In the genomic region with DNA sequence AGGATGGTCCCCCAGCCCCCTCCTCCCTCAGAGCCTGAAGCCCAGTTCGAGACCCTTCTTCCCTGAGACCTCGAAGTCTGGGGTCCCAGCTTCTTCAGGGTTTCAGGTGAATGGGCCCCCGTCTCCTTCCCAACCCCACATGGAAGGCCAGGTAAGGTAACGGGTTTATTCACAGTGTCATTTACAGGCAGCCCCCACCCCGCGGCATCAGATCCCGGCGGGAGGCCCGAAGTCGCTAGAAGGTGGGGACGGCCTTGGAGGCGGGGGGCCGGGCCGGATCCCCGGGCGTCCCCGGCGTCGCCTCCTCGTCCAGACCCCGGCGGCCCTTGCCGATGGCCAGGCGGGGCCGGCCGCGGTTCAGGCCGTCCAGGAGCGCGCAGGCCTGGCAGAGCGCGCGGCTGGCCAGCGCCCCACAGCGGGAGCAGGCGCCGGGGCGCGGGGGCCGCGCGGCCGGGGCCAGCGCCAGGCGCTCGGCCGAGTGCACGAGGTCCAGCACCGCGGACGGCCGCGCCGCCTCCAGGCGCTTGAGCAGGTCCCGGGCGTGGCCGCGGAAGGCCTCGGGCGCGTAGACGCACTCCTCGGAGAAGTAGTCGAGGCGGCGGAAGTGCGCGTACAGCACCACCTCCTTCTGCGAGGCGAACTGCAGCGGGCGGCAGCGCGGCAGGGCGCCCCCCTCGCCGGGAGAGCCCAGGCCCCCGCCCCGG, we compare ENCODE assay signal across 12 cellular contexts. TPM values are rescaled to one million over a fixed set of nuclear protein-coding genes. Genes with fewer than 3 reads are reported as not detected.
DNase-seq lines count a peak whose midpoint lies in the region; ATAC-seq and TF ChIP-seq lines count a peak whose summit lies in the region.
"Had no signal": no experiment of that assay in that cellular context is flagged by ENCODE, and none has a peak within 500 bp of the region (broad histone marks: within the 10 kb centered on the region; RNA-seq: fewer than 3 reads in every experiment).

No MANE protein-coding gene starts in this region.

- ATAC-seq in heart left ventricle = peak in 3 of 4 donors; percentile 43 to 62 (median 51)
- peak; percentile 77 for ATAC-seq in sciatic nerve
- ATAC-seq in GM19328 (IDR thresholded peaks at IDR 0.05; ENCODE audit: unreplicated experiment) = no peak

- H3K9me3 ChIP-seq in heart left ventricle (no peaks in the 10 kb centered on the region), MG63 (no peaks in the 10 kb centered on the region)

- DNase-seq in GM20000 (ENCODE audit: low spot score) (peak; percentile 74), heart left ventricle (peak; percentile 35 to 82 (median 62)), sciatic nerve (ENCODE audit: low spot score) (peak; percentile 79), OCI-M1 (lab: John Stamatoyannopoulos, UW) (no peak), NOMO-1 treated with dmso at 0.1 percent for 144 hours (lab: John Stamatoyannopoulos, UW; ENCODE audit: unreplicated experiment) (no peak), MG63 (no peak)
- peak; percentile 16 for DNase-seq in activated T-helper 1 cell treated with anti-CD3 and anti-CD28 coated beads, Interleukin-12 subunit alpha, Interleukin-12 subunit beta, Interleukin-2, Interleukin-4 antibody, amounts not matched to agents 30 ng/mL and 10 ng/mL and 1 ng/mL, durations not matched to agents 14 hours and 24 hours and 36 hours (ENCODE audit: low spot score)
- DNase-seq: amniotic stem cell, COR-L47, NCI-H524 treated with DMSO at 0.1 percent for 48 hours had no signal

- intact Hi-C loops in activated T-helper 1 cell treated with anti-CD3 and anti-CD28 coated beads, Interleukin-12 subunit alpha, Interleukin-12 subunit beta, Interleukin-2, Interleukin-4 antibody, amounts not matched to agents 30 ng/mL and 10 ng/mL and 1 ng/mL, durations not matched to agents 14 hours and 24 hours and 36 hours (cut with micrococcal nuclease) = no loop called here
- intact Hi-C loops in heart left ventricle (cut with DNase I) = loop anchor here in 6 of 10 donors (5.0 to 10.0 kb wide), 3 partner anchors 81 to 166 kb away; a partner anchor contains a TSS
- intact Hi-C loops in sciatic nerve (cut with DNase I) = loop anchor here (2.0 kb wide), 1 partner anchor 78 kb away; no protein-coding TSS in a partner anchor

- H3K27me3 ChIP-seq in heart left ventricle (no peaks in the 10 kb centered on the region), MG63 (no peaks in the 10 kb centered on the region)

- H3K4me3 ChIP-seq in heart left ventricle (peak overlapping the region in 9 of 12 donors; percentile 11 to 41 (median 31)), MG63 (no peak overlapping the region)

- H3K4me1 Mint-ChIP-seq in activated T-helper 1 cell treated with anti-CD3 and anti-CD28 coated beads, Interleukin-12 subunit alpha, Interleukin-12 subunit beta, Interleukin-2, Interleukin-4 antibody, amounts not matched to agents 30 ng/mL and 10 ng/mL and 1 ng/mL, durations not matched to agents 14 hours and 24 hours and 36 hours (ENCODE audit: low read depth) = peaks cover 19% of the 10 kb centered on the region

- H3K27me3 Mint-ChIP-seq in activated T-helper 1 cell treated with anti-CD3 and anti-CD28 coated beads, Interleukin-12 subunit alpha, Interleukin-12 subunit beta, Interleukin-2, Interleukin-4 antibody, amounts not matched to agents 30 ng/mL and 10 ng/mL and 1 ng/mL, durations not matched to agents 14 hours and 24 hours and 36 hours (ENCODE audit: insufficient read depth) = no peaks in the 10 kb centered on the region

- peaks cover 0 to 27% (median 3%) of the 10 kb centered on the region in 12 donors for H3K4me1 ChIP-seq in heart left ventricle

- peak overlapping the region in 3 of 12 donors; percentile 29 to 72 (median 42) for H3K27ac ChIP-seq in heart left ventricle
- H3K27ac ChIP-seq: epithelial cell of prostate had no signal

- peaks cover 25% of the 10 kb centered on the region for H3K36me3 Mint-ChIP-seq in activated T-helper 1 cell treated with anti-CD3 and anti-CD28 coated beads, Interleukin-12 subunit alpha, Interleukin-12 subunit beta, Interleukin-2, Interleukin-4 antibody, amounts not matched to agents 30 ng/mL and 10 ng/mL and 1 ng/mL, durations not matched to agents 14 hours and 24 hours and 36 hours (ENCODE audit: low read depth)

- H3K9me3 Mint-ChIP-seq in activated T-helper 1 cell treated with anti-CD3 and anti-CD28 coated beads, Interleukin-12 subunit alpha, Interleukin-12 subunit beta, Interleukin-2, Interleukin-4 antibody, amounts not matched to agents 30 ng/mL and 10 ng/mL and 1 ng/mL, durations not matched to agents 14 hours and 24 hours and 36 hours = no peaks in the 10 kb centered on the region

- TF ChIP-seq CTCF in GM20000 (IDR thresholded peaks at IDR 0.05; ENCODE audit: extremely low read depth, missing control alignments) = no peak
- TF ChIP-seq CTCF in heart left ventricle (IDR thresholded peaks at IDR 0.05) = peak in 4 of 12 donors; percentile 16 to 28 (median 24)

- H3K27ac Mint-ChIP-seq in activated T-helper 1 cell treated with anti-CD3 and anti-CD28 coated beads, Interleukin-12 subunit alpha, Interleukin-12 subunit beta, Interleukin-2, Interleukin-4 antibody, amounts not matched to agents 30 ng/mL and 10 ng/mL and 1 ng/mL, durations not matched to agents 14 hours and 24 hours and 36 hours = no peak overlapping the region

- H3K36me3 ChIP-seq in heart left ventricle (peaks cover 0 to 34% (median 18%) of the 10 kb centered on the region in 9 donors), MG63 (peaks cover 37% of the 10 kb centered on the region)

- 44 to 63% (median 55%) methylated on average over 22 to 80 of the region's 80 CpGs for WGBS in heart left ventricle, 4 donors

- no peak for TF ChIP-seq POLR2A in heart left ventricle (IDR thresholded peaks at IDR 0.05)

- no peak overlapping the region for H3K4me3 Mint-ChIP-seq in activated T-helper 1 cell treated with anti-CD3 and anti-CD28 coated beads, Interleukin-12 subunit alpha, Interleukin-12 subunit beta, Interleukin-2, Interleukin-4 antibody, amounts not matched to agents 30 ng/mL and 10 ng/mL and 1 ng/mL, durations not matched to agents 14 hours and 24 hours and 36 hours

RNA-seq across cellular contexts. Expression of a gene that starts 9.7 kb away (rescaled TPM):
- 12.5 and 14.0 TPM in 2 replicates for total RNA-seq in activated T-helper 1 cell treated with anti-CD3 and anti-CD28 coated beads, Interleukin-12 subunit alpha, Interleukin-12 subunit beta, Interleukin-2, Interleukin-4 antibody, amounts not matched to agents 30 ng/mL and 10 ng/mL and 1 ng/mL, durations not matched to agents 14 hours and 24 hours and 36 hours
- total RNA-seq in heart left ventricle = 10 to 100 TPM in 1 of 9 donors, 1 to 10 TPM in 8; 2.5 to 11.2 (median 4.2) TPM
- polyA plus RNA-seq in heart left ventricle = 1 to 10 TPM; 1.4 to 2.4 TPM
- total RNA-seq in sciatic nerve = 6.1 TPM
- total RNA-seq in MG63 (2014; rRNA removed; shearing (Covaris generic); ENCODE audit: low replicate concordance) = 18.7 and 33.5 TPM in 2 replicates

RNA-seq across cellular contexts. Expression of a gene that starts 15.8 kb away (rescaled TPM):
- 0.64 and 1.2 TPM in 2 replicates for total RNA-seq in activated T-helper 1 cell treated with anti-CD3 and anti-CD28 coated beads, Interleukin-12 subunit alpha, Interleukin-12 subunit beta, Interleukin-2, Interleukin-4 antibody, amounts not matched to agents 30 ng/mL and 10 ng/mL and 1 ng/mL, durations not matched to agents 14 hours and 24 hours and 36 hours
- total RNA-seq in heart left ventricle (under 1 TPM in 6 of 9 donors, not detected in 3; 0.23 to 0.64 (median 0.34) TPM), sciatic nerve (2.8 TPM)
- under 1 TPM in 1 of 2 donors, not detected in 1; 0.17 TPM for polyA plus RNA-seq in heart left ventricle
- total RNA-seq in MG63 (2014; rRNA removed; shearing (Covaris generic); ENCODE audit: low replicate concordance) = not detected in 2 replicates

RNA-seq across cellular contexts. Expression of a gene that starts 26.2 kb away (rescaled TPM):
- 0.29 and 0.42 TPM in 2 replicates for total RNA-seq in activated T-helper 1 cell treated with anti-CD3 and anti-CD28 coated beads, Interleukin-12 subunit alpha, Interleukin-12 subunit beta, Interleukin-2, Interleukin-4 antibody, amounts not matched to agents 30 ng/mL and 10 ng/mL and 1 ng/mL, durations not matched to agents 14 hours and 24 hours and 36 hours
- 10 to 100 TPM in 1 of 9 donors, 1 to 10 TPM in 6, under 1 TPM in 2; 0.35 to 18.5 (median 1.7) TPM for total RNA-seq in heart left ventricle
- polyA plus RNA-seq in heart left ventricle = 1 to 10 TPM in 1 of 2 donors, under 1 TPM in 1; 0.27 to 2.0 TPM
- 5.3 TPM for total RNA-seq in sciatic nerve
- not detected in 2 replicates for total RNA-seq in MG63 (2014; rRNA removed; shearing (Covaris generic); ENCODE audit: low replicate concordance)

RNA-seq across cellular contexts. Expression of a gene that starts 33.6 kb away (rescaled TPM):
- total RNA-seq in activated T-helper 1 cell treated with anti-CD3 and anti-CD28 coated beads, Interleukin-12 subunit alpha, Interleukin-12 subunit beta, Interleukin-2, Interleukin-4 antibody, amounts not matched to agents 30 ng/mL and 10 ng/mL and 1 ng/mL, durations not matched to agents 14 hours and 24 hours and 36 hours = not detected in 2 replicates
- 1 to 10 TPM in 1 of 9 donors, not detected in 8; 2.2 TPM for total RNA-seq in heart left ventricle
- under 1 TPM in 1 of 2 donors, not detected in 1; 0.90 TPM for polyA plus RNA-seq in heart left ventricle
- 0.58 TPM for total RNA-seq in sciatic nerve
- not detected in 2 replicates for total RNA-seq in MG63 (2014; rRNA removed; shearing (Covaris generic); ENCODE audit: low replicate concordance)

RNA-seq across cellular contexts. Expression of a gene that starts 43.6 kb away (rescaled TPM):
- total RNA-seq in activated T-helper 1 cell treated with anti-CD3 and anti-CD28 coated beads, Interleukin-12 subunit alpha, Interleukin-12 subunit beta, Interleukin-2, Interleukin-4 antibody, amounts not matched to agents 30 ng/mL and 10 ng/mL and 1 ng/mL, durations not matched to agents 14 hours and 24 hours and 36 hours = not detected in 2 replicates
- total RNA-seq in heart left ventricle (1 to 10 TPM in 3 of 9 donors, under 1 TPM in 4, not detected in 2; 0.51 to 6.1 (median 0.63) TPM), sciatic nerve (2.0 TPM)
- polyA plus RNA-seq in heart left ventricle = 1 to 10 TPM; 1.0 to 1.2 TPM
- total RNA-seq in MG63 (2014; rRNA removed; shearing (Covaris generic); ENCODE audit: low replicate concordance) = not detected in 2 replicates

Comparison
In these comparisons a context has a peak if more than half of its experiments do, and no peak if none do; other contexts are left out.
1. DNase-seq: peak in GM20000 (single experiment), activated T-helper 1 cell treated with anti-CD3 and anti-CD28 coated beads, Interleukin-12 subunit alpha, Interleukin-12 subunit beta, Interleukin-2, Interleukin-4 antibody, amounts not matched to agents 30 ng/mL and 10 ng/mL and 1 ng/mL, durations not matched to agents 14 hours and 24 hours and 36 hours (single experiment), heart left ventricle (5 of 5) and sciatic nerve (single experiment); none in OCI-M1 (single experiment), NOMO-1 treated with dmso at 0.1 percent for 144 hours (single experiment) and MG63 (single experiment).